In genomic region chr5:140664353-140665119, GRCh38 we compare ENCODE assay signal across 1 cellular context.
TF ChIP-seq lines count a peak whose summit lies in the region.

WDR55 (plus strand) TSS chr5:140664904; CDS start chr5:140664913, 9 bp downstream.

TF ChIP-seq in HEK293, 187 proteins besides CTCF, POLR2A, EP300 and RAD21 (continued from another document and continues in another):
- 0 out of 2 replicates have a peak, but pooled peaks have one; percentile 16 for TF ChIP-seq INSM2 (tag by site-specific recombination; IDR thresholded peaks at IDR 0.05)
- TF ChIP-seq ZNF660 (tag by site-specific recombination; IDR thresholded peaks at IDR 0.05) = peak; percentile 32
- TF ChIP-seq ZNF785 (tag by site-specific recombination; IDR thresholded peaks at IDR 0.05) = 0 out of 2 replicates have a peak, but pooled peaks have one; percentile 25
- no peak for TF ChIP-seq ATF2 (tag by site-specific recombination; IDR thresholded peaks at IDR 0.05; ENCODE audit: low read depth)
- peak; percentile 62; the same call in 1 of the 2 replicates for TF ChIP-seq ZXDB (tag by site-specific recombination; IDR thresholded peaks at IDR 0.05)
- TF ChIP-seq ZNF362 (tag by site-specific recombination; IDR thresholded peaks at IDR 0.05) = 0 out of 2 replicates have a peak, but pooled peaks have one; percentile 59
- TF ChIP-seq EGR2 (tag by site-specific recombination; IDR thresholded peaks at IDR 0.05; ENCODE audit: low read depth) = peak; percentile 73
- TF ChIP-seq ZNF624 (tag by site-specific recombination; IDR thresholded peaks at IDR 0.05) = no peak
- TF ChIP-seq ZNF692 (tag by site-specific recombination; IDR thresholded peaks at IDR 0.05) = peak; percentile 67
- TF ChIP-seq ZNF600 (tag by site-specific recombination; IDR thresholded peaks at IDR 0.05) = peak; percentile 93
- peak; percentile 91 for TF ChIP-seq ZEB2 (tag by site-specific recombination; IDR thresholded peaks at IDR 0.05)
- peak; percentile 81 for TF ChIP-seq KLF10 (tag by site-specific recombination; IDR thresholded peaks at IDR 0.05)
- no peak for TF ChIP-seq ZNF280D (tag by site-specific recombination; IDR thresholded peaks at IDR 0.05)
- peak; percentile 72 for TF ChIP-seq ZNF76 (tag by site-specific recombination; IDR thresholded peaks at IDR 0.05; ENCODE audit: borderline replicate concordance, low read depth)
- TF ChIP-seq SP7 (tag by site-specific recombination; IDR thresholded peaks at IDR 0.05) = peak; percentile 88
- TF ChIP-seq SP2 (tag by site-specific recombination; IDR thresholded peaks at IDR 0.05) = peak; percentile 97
- peak; percentile 87 for TF ChIP-seq ZNF629 (tag by site-specific recombination; IDR thresholded peaks at IDR 0.05)
- peak; percentile 98 for TF ChIP-seq ZBTB17 (tag by site-specific recombination; IDR thresholded peaks at IDR 0.05)
- peak; percentile 71 for TF ChIP-seq ZBTB26 (tag by site-specific recombination; optimal IDR thresholded peaks at IDR 0.05)
- TF ChIP-seq ZNF394 (tag by site-specific recombination; IDR thresholded peaks at IDR 0.05; ENCODE audit: borderline replicate concordance) = peak; percentile 94
- TF ChIP-seq KLF1 (tag by site-specific recombination; IDR thresholded peaks at IDR 0.05) = peak; percentile 63
- peak; percentile 16; the same call in 1 of the 2 replicates for TF ChIP-seq YY1 (tag by site-specific recombination; IDR thresholded peaks at IDR 0.05)
- peak; percentile 91 for TF ChIP-seq ZNF366 (tag by site-specific recombination; conservative IDR thresholded peaks at IDR 0.05)
- peak; percentile 44; the same call in 1 of the 2 replicates for TF ChIP-seq ZNF518A (tag by site-specific recombination; conservative IDR thresholded peaks at IDR 0.05; ENCODE audit: low read depth)
- TF ChIP-seq ZNF521 (tag by site-specific recombination; IDR thresholded peaks at IDR 0.05) = no peak
- peak; percentile 57 for TF ChIP-seq ZNF335 (tag by site-specific recombination; conservative IDR thresholded peaks at IDR 0.05)
- no peak for TF ChIP-seq ZNF174 (tag by site-specific recombination; IDR thresholded peaks at IDR 0.05)
- peak; percentile 69; the same call in 1 of the 2 replicates for TF ChIP-seq ELK4 (IDR thresholded peaks at IDR 0.05; ENCODE audit: borderline replicate concordance, low read depth, low read length)
- no peak for TF ChIP-seq HOXA7 (CRISPR knock-in tag; IDR thresholded peaks at IDR 0.05; ENCODE audit: borderline replicate concordance)
- TF ChIP-seq ZNF223 (tag by site-specific recombination; IDR thresholded peaks at IDR 0.05) = no peak
- 0 out of 2 replicates have a peak, but pooled peaks have one; percentile 9 for TF ChIP-seq ZBTB44 (tag by site-specific recombination; IDR thresholded peaks at IDR 0.05)
- TF ChIP-seq PATZ1 (tag by site-specific recombination; IDR thresholded peaks at IDR 0.05) = peak; percentile 84
